ENCODE assay signal across 32 cellular contexts in genomic region chr14:35740215-35740614, GRCh38.
"Had no signal": no experiment of that assay in that cellular context is flagged by ENCODE, and none has a peak within 500 bp of the region (broad histone marks: within the 10 kb centered on the region; RNA-seq: fewer than 3 reads in every experiment).

No MANE protein-coding gene starts in this region.

- H3K9me3 ChIP-seq: adrenal gland, body of pancreas, colonic mucosa, esophagus squamous epithelium, gastroesophageal sphincter had no signal

- H3K27ac ChIP-seq: adrenal gland, body of pancreas, colonic mucosa, epithelial cell of prostate, esophagus squamous epithelium, gastroesophageal sphincter had no signal

- H3K27me3 ChIP-seq: adrenal gland, body of pancreas, colonic mucosa, esophagus squamous epithelium, gastroesophageal sphincter had no signal

- ATAC-seq: activated CD4-positive, alpha-beta T cell treated with anti-CD3 and anti-CD28 coated beads for 36 hours; activated CD8-positive, alpha-beta memory T cell treated with anti-CD3 and anti-CD28 coated beads, Interleukin-2, amount 10 ng/mL, durations not matched to agents 7 days and 5 days; activated CD8-positive, alpha-beta T cell treated with anti-CD3 and anti-CD28 coated beads, Interleukin-2, amount 10 ng/mL, durations not matched to agents 7 days and 5 days; body of pancreas; gastroesophageal sphincter had no signal

- H3K36me3 ChIP-seq: colonic mucosa had no signal

- FAIRE-seq: endometrium, endothelial cell of umbilical vein had no signal

- H3K27ac Mint-ChIP-seq: activated CD4-positive, alpha-beta memory T cell treated with anti-CD3 and anti-CD28 coated beads for 36 hours; activated CD4-positive, alpha-beta T cell treated with anti-CD3 and anti-CD28 coated beads for 36 hours; activated CD4-positive, alpha-beta T cell treated with anti-CD3 and anti-CD28 coated beads, Interleukin-2, amount 10 ng/mL, durations not matched to agents 24 days and 14 days; activated CD8-positive, alpha-beta memory T cell treated with anti-CD3 and anti-CD28 coated beads, Interleukin-2, amount 10 ng/mL, durations not matched to agents 7 days and 5 days; activated CD8-positive, alpha-beta T cell treated with anti-CD3 and anti-CD28 coated beads, Interleukin-2, amount 10 ng/mL, durations not matched to agents 7 days and 5 days; activated T-helper 1 cell treated with anti-CD3 and anti-CD28 coated beads, Interleukin-12 subunit alpha, Interleukin-12 subunit beta, Interleukin-2, Interleukin-4 antibody, amounts not matched to agents 30 ng/mL and 10 ng/mL and 1 ng/mL, durations not matched to agents 14 hours and 24 hours and 36 hours had no signal

- H3K27me3 Mint-ChIP-seq: activated CD4-positive, alpha-beta memory T cell treated with anti-CD3 and anti-CD28 coated beads for 36 hours; activated CD4-positive, alpha-beta T cell treated with anti-CD3 and anti-CD28 coated beads for 36 hours; activated CD4-positive, alpha-beta T cell treated with anti-CD3 and anti-CD28 coated beads, Interleukin-2, amount 10 ng/mL, durations not matched to agents 24 days and 14 days; activated CD8-positive, alpha-beta memory T cell treated with anti-CD3 and anti-CD28 coated beads, Interleukin-2, amount 10 ng/mL, durations not matched to agents 7 days and 5 days; activated naive CD8-positive, alpha-beta T cell had no signal

- DNase-seq: activated CD4-positive, alpha-beta memory T cell treated with anti-CD3 and anti-CD28 coated beads for 36 hours; activated CD4-positive, alpha-beta T cell treated with anti-CD3 and anti-CD28 coated beads for 36 hours; activated CD4-positive, alpha-beta T cell treated with anti-CD3 and anti-CD28 coated beads, Interleukin-2, amount 10 ng/mL, durations not matched to agents 24 days and 14 days; activated CD4-positive, CD25-positive, alpha-beta regulatory T cell; activated CD4-positive, CD25-positive, alpha-beta regulatory T cell treated with anti-CD3 and anti-CD28 coated beads, Interleukin-2, amount 50 U/mL, for 72 hours; activated CD8-positive, alpha-beta memory T cell treated with anti-CD3 and anti-CD28 coated beads, Interleukin-2, amount 10 ng/mL, durations not matched to agents 7 days and 5 days; activated CD8-positive, alpha-beta memory T cell treated with anti-CD3 and anti-CD28 coated beads, Interleukin-2, amount 50 U/mL, for 4 hours; activated CD8-positive, alpha-beta T cell treated with anti-CD3 and anti-CD28 coated beads, Interleukin-2, amount 10 ng/mL, durations not matched to agents 7 days and 5 days; activated effector memory CD4-positive, alpha-beta T cell treated with Interleukin-2 at 50 U/mL for 16 hours; activated gamma-delta T cell treated with Interleukin-2 at 50 U/mL for 16 hours; activated naive CD4-positive, alpha-beta T cell treated with anti-CD3 and anti-CD28 coated beads, Interleukin-2, amount 50 U/mL, for 16 hours; activated naive CD4-positive, alpha-beta T cell treated with Interleukin-2 at 50 U/mL for 16 hours; activated T-cell treated with anti-CD3 and anti-CD28 coated beads, Interleukin-2, amount 50 U/mL, for 1 hour; activated T-cell treated with anti-CD3 and anti-CD28 coated beads, Interleukin-2, amount 50 U/mL, for 48 hours; adrenal gland; amygdala; aorta; body of pancreas; central memory CD4-positive, alpha-beta T cell; cerebellar nuclear complex; colonic mucosa; effector CD8-positive, alpha-beta T cell; esophagus squamous epithelium; foreskin melanocyte; T-helper 1 cell; T-helper 2 cell had no signal

- H3K4me3 ChIP-seq: adrenal gland, body of pancreas, colonic mucosa, esophagus squamous epithelium, gastroesophageal sphincter had no signal

- H3K4me3 Mint-ChIP-seq: activated CD4-positive, alpha-beta memory T cell treated with anti-CD3 and anti-CD28 coated beads for 36 hours; activated CD4-positive, alpha-beta T cell treated with anti-CD3 and anti-CD28 coated beads for 36 hours; activated CD4-positive, alpha-beta T cell treated with anti-CD3 and anti-CD28 coated beads, Interleukin-2, amount 10 ng/mL, durations not matched to agents 24 days and 14 days; activated CD8-positive, alpha-beta memory T cell treated with anti-CD3 and anti-CD28 coated beads, Interleukin-2, amount 10 ng/mL, durations not matched to agents 7 days and 5 days; activated CD8-positive, alpha-beta T cell treated with anti-CD3 and anti-CD28 coated beads, Interleukin-2, amount 10 ng/mL, durations not matched to agents 7 days and 5 days; activated naive CD8-positive, alpha-beta T cell; activated T-helper 1 cell treated with anti-CD3 and anti-CD28 coated beads, Interleukin-12 subunit alpha, Interleukin-12 subunit beta, Interleukin-2, Interleukin-4 antibody, amounts not matched to agents 30 ng/mL and 10 ng/mL and 1 ng/mL, durations not matched to agents 14 hours and 24 hours and 36 hours had no signal

- H3K4me1 ChIP-seq: body of pancreas, colonic mucosa, esophagus squamous epithelium, gastroesophageal sphincter had no signal
